In the genomic region with DNA sequence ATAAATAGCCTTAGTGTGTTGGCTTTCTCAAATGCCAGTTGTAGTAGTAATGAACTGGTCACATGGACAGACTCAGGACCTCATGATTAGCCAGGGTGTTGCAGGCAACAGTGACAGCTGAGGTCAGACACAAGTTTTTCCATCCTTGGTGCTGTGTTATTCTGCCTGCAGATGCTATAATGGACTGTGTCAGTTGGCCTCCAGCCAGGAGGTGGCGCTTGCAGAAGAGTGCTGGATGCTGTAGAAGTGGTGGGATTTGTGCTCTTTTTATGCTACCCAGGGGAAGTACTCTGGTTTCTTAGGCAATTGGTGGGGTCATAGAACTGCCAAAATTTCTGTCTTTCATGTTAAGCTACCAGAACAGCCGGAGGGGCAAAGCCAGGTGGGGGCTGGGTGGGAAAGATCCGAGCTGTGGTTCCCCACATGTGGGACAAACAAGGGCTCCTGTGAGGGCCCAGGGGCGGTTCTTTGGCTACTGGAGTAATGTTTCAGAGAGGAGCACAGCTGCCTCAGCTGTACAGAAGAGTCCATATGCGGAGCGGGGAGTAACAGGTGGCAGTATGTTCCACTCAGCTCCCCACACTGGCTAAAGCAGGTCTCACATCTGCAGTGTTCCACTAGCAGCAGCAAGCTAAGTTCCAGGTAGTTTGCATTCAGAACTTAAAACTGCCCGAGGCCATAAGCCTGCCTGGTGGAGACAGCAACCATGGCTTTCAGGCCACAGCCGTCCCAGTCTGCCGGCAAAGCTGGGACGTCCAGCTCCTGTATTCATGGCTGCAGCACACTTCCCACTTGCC, we compare ENCODE assay signal across 21 cellular contexts.
DNase-seq lines count a peak whose midpoint lies in the region; ATAC-seq, FAIRE-seq and TF ChIP-seq lines count a peak whose summit lies in the region.
"Had no signal": no experiment of that assay in that cellular context is flagged by ENCODE, and none has a peak within 500 bp of the region (broad histone marks: within the 10 kb centered on the region; RNA-seq: fewer than 3 reads in every experiment).

No MANE protein-coding gene starts in this region.

- TF ChIP-seq RAD21 in H1 (IDR thresholded peaks at IDR 0.05 in 1 of 2, conservative IDR thresholded peaks at IDR 0.05 in 1 of 2; ENCODE audit: low read depth in 2 of 2, low read length in 2 of 2) = peak; percentile 27 to 54; a peak in 3 of 4 replicates

- no peak overlapping the region for H4K91ac ChIP-seq in H1 (replicated peaks; ENCODE audit: insufficient read length, low read length)

- H3K4me1 Mint-ChIP-seq in activated CD8-positive, alpha-beta T cell treated with anti-CD3 and anti-CD28 coated beads for 36 hours (ENCODE audit: low read depth) = no peaks in the 10 kb centered on the region
- H3K4me1 Mint-ChIP-seq in activated CD8-positive, alpha-beta T cell treated with anti-CD3 and anti-CD28 coated beads, Interleukin-2, amount 10 ng/mL, durations not matched to agents 7 days and 5 days (ENCODE audit: low read depth) = no peaks in the 10 kb centered on the region
- H3K4me1 Mint-ChIP-seq: activated T-helper 17 cell treated with anti-CD3 and anti-CD28 coated beads, Interleukin-2, amount 50 U/mL, for 72 hours had no signal

- H3K18ac ChIP-seq in H1 (ENCODE audit: extremely low read depth, low read length) = 0 out of 2 replicates have a peak overlapping the region, but pooled peaks have one; percentile 24

- no peak overlapping the region for H3K14ac ChIP-seq in H1 (ENCODE audit: insufficient read length)

- no peak overlapping the region; the same call in 1 of the 2 replicates for H2BK15ac ChIP-seq in H1 (ENCODE audit: low read length)

- H3K4me1 ChIP-seq in H1 (replicated peaks in 1 of 4; ENCODE audit: control insufficient read depth in 3 of 4, insufficient read depth in 4 of 4, low read length in 3 of 4) (peaks cover 0 to 8% (median under 1%) of the 10 kb centered on the region in 4 experiments; a peak in 3 of 7 replicates), aorta (ENCODE audit: control insufficient read depth in 1 of 2, insufficient read depth in 2 of 2, low read length in 2 of 2) (no peaks in the 10 kb centered on the region), vagina (no peaks in the 10 kb centered on the region), MM.1S (ENCODE audit: low read length) (no peaks in the 10 kb centered on the region)
- H3K4me1 ChIP-seq: tibial nerve had no signal

- peaks cover 0 to 5% (median 0%) of the 10 kb centered on the region in 4 experiments; a peak in 2 of 8 replicates for H3K36me3 ChIP-seq in H1 (ENCODE audit: control insufficient read depth in 2 of 4, insufficient read depth in 4 of 4, low read length in 3 of 4)
- no peaks in the 10 kb centered on the region for H3K36me3 ChIP-seq in aorta (ENCODE audit: control insufficient read depth in 1 of 2, insufficient read depth in 2 of 2, low read length in 1 of 2)
- no peaks in the 10 kb centered on the region for H3K36me3 ChIP-seq in vagina
- H3K36me3 ChIP-seq in MM.1S (replicated peaks; ENCODE audit: insufficient read depth, low read length) = no peaks in the 10 kb centered on the region

- H3K9me3 ChIP-seq in H1 (ENCODE audit: insufficient read depth in 2 of 2, low read depth in 1 of 2, low read length in 1 of 2) = no peaks in the 10 kb centered on the region
- no peaks in the 10 kb centered on the region for H3K9me3 ChIP-seq in aorta (ENCODE audit: control insufficient read depth, low read length)
- H3K9me3 ChIP-seq in vagina = peaks cover 4% of the 10 kb centered on the region
- H3K9me3 ChIP-seq in MM.1S (replicated peaks; ENCODE audit: insufficient read depth, low read length) = no peaks in the 10 kb centered on the region
- H3K9me3 ChIP-seq: A549 had no signal

- 0 out of 2 replicates have a peak overlapping the region, but pooled peaks have one; percentile 16 for H2BK5ac ChIP-seq in H1 (ENCODE audit: low read depth, low read length)

- peaks cover 7 to 9% of the 10 kb centered on the region in 2 experiments for H4K20me1 ChIP-seq in H1 (replicated peaks in 1 of 2; ENCODE audit: control insufficient read depth in 1 of 2, insufficient read depth in 2 of 2, low read length in 2 of 2)
- H4K20me1 ChIP-seq in MM.1S (ENCODE audit: insufficient read depth, low read length) = no peaks in the 10 kb centered on the region

- ATAC-seq in activated CD8-positive, alpha-beta T cell treated with anti-CD3 and anti-CD28 coated beads for 36 hours = no peak
- no peak for ATAC-seq in activated CD8-positive, alpha-beta T cell treated with anti-CD3 and anti-CD28 coated beads, Interleukin-2, amount 10 ng/mL, durations not matched to agents 7 days and 5 days
- ATAC-seq in aorta (ENCODE audit: low FRiP score) = peak; percentile 55
- no peak for ATAC-seq in left ventricle myocardium superior
- ATAC-seq: activated T-helper 17 cell treated with anti-CD3 and anti-CD28 coated beads, Interleukin-2, amount 50 U/mL, for 72 hours; left lobe of liver had no signal

- DNase-seq in activated CD8-positive, alpha-beta T cell treated with anti-CD3 and anti-CD28 coated beads for 36 hours = peak; percentile 7
- DNase-seq in activated CD8-positive, alpha-beta T cell treated with anti-CD3 and anti-CD28 coated beads, Interleukin-2, amount 10 ng/mL, durations not matched to agents 7 days and 5 days = no peak
- DNase-seq in NAMALWA (ENCODE audit: low spot score) = peak; percentile 7
- no peak for DNase-seq in H1 (ENCODE audit: low read depth in 1 of 2, low spot score in 2 of 2)
- DNase-seq in aorta = no peak
- DNase-seq in left ventricle myocardium superior = no peak
- DNase-seq in vagina (ENCODE audit: extremely low spot score in 2 of 2) = no peak
- no peak for DNase-seq in MM.1S
- DNase-seq: activated CD4-positive, CD25-positive, alpha-beta regulatory T cell treated with anti-CD3 and anti-CD28 coated beads, Interleukin-2, amount 50 U/mL, for 72 hours; cortex of kidney; HFFc6; NCI-H2081 treated with DMSO at 0.1 percent for 48 hours; NCI-H510A treated with DMSO at 0.1 percent for 48 hours; PC-9; stimulated activated naive CD4-positive, alpha-beta T cell treated with Interleukin-2 at 50 U/mL for 16 hours had no signal

- FAIRE-seq in H1 (lab: Jason Lieb, UNC) = peak; percentile 39
- FAIRE-seq: A549, frontal cortex had no signal

- no peaks in the 10 kb centered on the region for H3K9me2 ChIP-seq in MM.1S (replicated peaks; ENCODE audit: insufficient read depth, low read length)

- peak overlapping the region; percentile 64 for H2BK120ac ChIP-seq in H1 (replicated peaks; ENCODE audit: low read depth, low read length)

- no peak overlapping the region for H3K23ac ChIP-seq in H1 (ENCODE audit: insufficient read length)

- H2BK12ac ChIP-seq in H1 (ENCODE audit: low read depth, low read length) = no peak overlapping the region

- H3K4me2 ChIP-seq in H1 (ENCODE audit: insufficient read depth in 1 of 2, low read depth in 2 of 2, low read length in 2 of 2) (no peak overlapping the region), MM.1S (ENCODE audit: low read depth, low read length) (no peak overlapping the region)
- H3K4me2 ChIP-seq: A549, PC-9 had no signal

- WGBS in H1 (ENCODE audit: extremely low coverage in 1 of 2, insufficient coverage in 1 of 2, insufficient read length in 1 of 2, insufficient replicate concordance in 2 of 2, low coverage in 1 of 2, low lambda C conversion rate in 2 of 2, missing lambda C conversion rate in 1 of 2), 2 experiments = 86% methylated on average over 10 of the region's 10 CpGs; no CpG with 5 or more reads in 1 of the 2 experiments
- 94 to 95% methylated on average over 10 of the region's 10 CpGs for WGBS in aorta, 2 donors

- no peak overlapping the region for H3K27ac Mint-ChIP-seq in activated CD8-positive, alpha-beta T cell treated with anti-CD3 and anti-CD28 coated beads for 36 hours
- H3K27ac Mint-ChIP-seq in activated CD8-positive, alpha-beta T cell treated with anti-CD3 and anti-CD28 coated beads, Interleukin-2, amount 10 ng/mL, durations not matched to agents 7 days and 5 days = no peak overlapping the region
- H3K27ac Mint-ChIP-seq: activated T-helper 17 cell treated with anti-CD3 and anti-CD28 coated beads, Interleukin-2, amount 50 U/mL, for 72 hours; HFFc6 had no signal

- no peak overlapping the region for H3K56ac ChIP-seq in H1 (replicated peaks; ENCODE audit: insufficient read length, low read depth, low read length)

- no peak overlapping the region for H2AK5ac ChIP-seq in H1 (ENCODE audit: low read depth, low read length)

- H3K27ac ChIP-seq in H1 (ENCODE audit: low read depth, low read length) = no peak overlapping the region
- H3K27ac ChIP-seq in aorta (ENCODE audit: low read depth in 1 of 2, low read length in 2 of 2) = no peak overlapping the region
- no peak overlapping the region for H3K27ac ChIP-seq in vagina
- no peak overlapping the region for H3K27ac ChIP-seq in MM.1S (ENCODE audit: low read length)
- H3K27ac ChIP-seq: A549, C4-2B, PC-9, tibial nerve had no signal

- no peaks in the 10 kb centered on the region for H3K36me3 Mint-ChIP-seq in activated CD8-positive, alpha-beta T cell treated with anti-CD3 and anti-CD28 coated beads for 36 hours (ENCODE audit: low read depth)
- H3K36me3 Mint-ChIP-seq in activated CD8-positive, alpha-beta T cell treated with anti-CD3 and anti-CD28 coated beads, Interleukin-2, amount 10 ng/mL, durations not matched to agents 7 days and 5 days (ENCODE audit: low read depth) = no peaks in the 10 kb centered on the region

- peaks cover 4% of the 10 kb centered on the region for H3K9me3 Mint-ChIP-seq in activated CD8-positive, alpha-beta T cell treated with anti-CD3 and anti-CD28 coated beads for 36 hours
- H3K9me3 Mint-ChIP-seq in activated CD8-positive, alpha-beta T cell treated with anti-CD3 and anti-CD28 coated beads, Interleukin-2, amount 10 ng/mL, durations not matched to agents 7 days and 5 days (ENCODE audit: insufficient read depth) = no peaks in the 10 kb centered on the region

- TF ChIP-seq POLR2A in H1 (IDR thresholded peaks at IDR 0.05; ENCODE audit: control extremely low read depth in 1 of 2, low read depth in 2 of 2, low read length in 2 of 2) (no peak), vagina (IDR thresholded peaks at IDR 0.05) (no peak)

- H3F3A ChIP-seq in MM.1S (ENCODE audit: insufficient read depth, low read length) = no peaks in the 10 kb centered on the region

- no peak for TF ChIP-seq EP300 in H1 (IDR thresholded peaks at IDR 0.05; ENCODE audit: borderline replicate concordance in 1 of 2, low read depth in 2 of 2, low read length in 2 of 2)

- no peak overlapping the region for H2BK20ac ChIP-seq in H1 (ENCODE audit: low read length)

- intact Hi-C loops in activated CD8-positive, alpha-beta T cell treated with anti-CD3 and anti-CD28 coated beads for 36 hours (cut with micrococcal nuclease) = no loop called here
- intact Hi-C loops in aorta (cut with DNase I) (no loop called here), left ventricle myocardium superior (cut with micrococcal nuclease) (no loop called here), vagina (cut with DNase I) (no loop called here)

- H3K79me2 ChIP-seq in H1 (ENCODE audit: control insufficient read depth in 1 of 2, insufficient read depth in 2 of 2, low read length in 2 of 2) (peaks cover 8 to 97% of the 10 kb centered on the region in 2 experiments), MM.1S (ENCODE audit: low read length) (no peaks in the 10 kb centered on the region)

- no peak overlapping the region for H3K9ac ChIP-seq in H1 (replicated peaks in 1 of 4; ENCODE audit: extremely low read depth in 1 of 4, low read depth in 3 of 4, low read length in 3 of 4)
- H3K9ac ChIP-seq in MM.1S (ENCODE audit: low read length) = no peak overlapping the region

- no peak overlapping the region for H3K4ac ChIP-seq in H1 (replicated peaks; ENCODE audit: insufficient read length, low read depth, low read length)

- H4K5ac ChIP-seq in H1 (ENCODE audit: insufficient read length, low read depth, low read length) = no peak overlapping the region

- POLR2A ChIA-PET in activated CD8-positive, alpha-beta T cell treated with anti-CD3 and anti-CD28 coated beads for 36 hours (lab: Charles Lee) = interaction anchor here (0.6 kb wide), 1 partner anchor 875 kb away, joined by 3 read pairs; no protein-coding TSS in a partner anchor
- POLR2A ChIA-PET in activated CD8-positive, alpha-beta T cell treated with anti-CD3 and anti-CD28 coated beads, Interleukin-2, amount 10 ng/mL, durations not matched to agents 7 days and 5 days (lab: Charles Lee) = no interaction called here
- POLR2A ChIA-PET in H1 (lab: Charles Lee; ENCODE audit: partially characterized antibody) = interaction anchor here (1.4 to 1.8 kb wide), 2 partner anchors 32 to 103 kb away, joined by 3 to 8 read pairs; no protein-coding TSS in a partner anchor

- H3K4me3 ChIP-seq in H1 (ENCODE audit: extremely low read depth in 1 of 4, insufficient read depth in 2 of 4, low read depth in 3 of 4, low read length in 4 of 4) (no peak overlapping the region), aorta (ENCODE audit: low read length in 2 of 2) (no peak overlapping the region), vagina (no peak overlapping the region), MM.1S (ENCODE audit: low read length) (no peak overlapping the region)
- H3K4me3 ChIP-seq: A549, PC-9, tibial nerve had no signal

- no peaks in the 10 kb centered on the region for H3K27me3 ChIP-seq in H1 (replicated peaks in 1 of 4; ENCODE audit: control insufficient read depth in 3 of 4, extremely low read depth in 1 of 4, insufficient read depth in 3 of 4, low read length in 3 of 4)
- no peaks in the 10 kb centered on the region for H3K27me3 ChIP-seq in aorta (ENCODE audit: control insufficient read depth in 1 of 2, insufficient read depth in 2 of 2, low read length in 1 of 2)
- no peaks in the 10 kb centered on the region for H3K27me3 ChIP-seq in vagina
- no peaks in the 10 kb centered on the region for H3K27me3 ChIP-seq in MM.1S (replicated peaks; ENCODE audit: insufficient read depth, low read length)
- H3K27me3 ChIP-seq: tibial nerve had no signal

- H3K27me3 Mint-ChIP-seq in activated CD8-positive, alpha-beta T cell treated with anti-CD3 and anti-CD28 coated beads for 36 hours = no peaks in the 10 kb centered on the region
- no peaks in the 10 kb centered on the region for H3K27me3 Mint-ChIP-seq in activated CD8-positive, alpha-beta T cell treated with anti-CD3 and anti-CD28 coated beads, Interleukin-2, amount 10 ng/mL, durations not matched to agents 7 days and 5 days (ENCODE audit: low read depth)
- H3K27me3 Mint-ChIP-seq: activated T-helper 17 cell treated with anti-CD3 and anti-CD28 coated beads, Interleukin-2, amount 50 U/mL, for 72 hours had no signal

- H3K23me2 ChIP-seq in H1 (ENCODE audit: low read depth, low read length) = peaks cover 2% of the 10 kb centered on the region; the same call in 1 of the 2 replicates

- no peak overlapping the region for H2AFZ ChIP-seq in H1 (ENCODE audit: low read length)
- H2AFZ ChIP-seq in MM.1S (ENCODE audit: low read length) = no peak overlapping the region
- H2AFZ ChIP-seq: PC-9 had no signal

- TF ChIP-seq CTCF in activated CD8-positive, alpha-beta T cell treated with anti-CD3 and anti-CD28 coated beads for 36 hours (IDR thresholded peaks at IDR 0.05) = no peak
- peak; percentile 41 to 72 (median 67) for TF ChIP-seq CTCF in H1 (IDR thresholded peaks at IDR 0.05; ENCODE audit: control extremely low read depth in 1 of 3, insufficient read depth in 1 of 3, low read depth in 1 of 3, low read length in 3 of 3)
- no peak for TF ChIP-seq CTCF in vagina (IDR thresholded peaks at IDR 0.05)
- no peak for TF ChIP-seq CTCF in MM.1S (IDR thresholded peaks at IDR 0.05; ENCODE audit: low read length)

- no peak overlapping the region for H4K8ac ChIP-seq in H1 (ENCODE audit: extremely low read depth, insufficient read depth, low read length)

- CTCF ChIA-PET in activated CD8-positive, alpha-beta T cell treated with anti-CD3 and anti-CD28 coated beads for 36 hours (lab: Charles Lee) = interaction anchor here (1.3 kb wide), 1 partner anchor 39 kb away, joined by 3 read pairs; no protein-coding TSS in a partner anchor
- CTCF ChIA-PET in activated CD8-positive, alpha-beta T cell treated with anti-CD3 and anti-CD28 coated beads, Interleukin-2, amount 10 ng/mL, durations not matched to agents 7 days and 5 days (lab: Charles Lee) = no interaction called here
- CTCF ChIA-PET in H1 (lab: Charles Lee; ENCODE audit: partially characterized antibody) = interaction anchor here (0.7 to 3.2 kb wide), 17 partner anchors 8 to 529 kb away, joined by 3 to 20 read pairs (median 4); no protein-coding TSS in a partner anchor

- H3K4me3 Mint-ChIP-seq in activated CD8-positive, alpha-beta T cell treated with anti-CD3 and anti-CD28 coated beads for 36 hours = no peak overlapping the region
- no peak overlapping the region for H3K4me3 Mint-ChIP-seq in activated CD8-positive, alpha-beta T cell treated with anti-CD3 and anti-CD28 coated beads, Interleukin-2, amount 10 ng/mL, durations not matched to agents 7 days and 5 days
- H3K4me3 Mint-ChIP-seq: activated T-helper 17 cell treated with anti-CD3 and anti-CD28 coated beads, Interleukin-2, amount 50 U/mL, for 72 hours; HFFc6 had no signal

- peaks cover 7% of the 10 kb centered on the region; the same call in 1 of the 2 replicates for H3K79me1 ChIP-seq in H1 (ENCODE audit: low read depth, low read length)

Comparison
In these comparisons a context has a peak if more than half of its experiments do, and no peak if none do; other contexts are left out.
1. DNase-seq: peak in activated CD8-positive, alpha-beta T cell treated with anti-CD3 and anti-CD28 coated beads for 36 hours (single experiment) and NAMALWA (single experiment); none in activated CD8-positive, alpha-beta T cell treated with anti-CD3 and anti-CD28 coated beads, Interleukin-2, amount 10 ng/mL, durations not matched to agents 7 days and 5 days (single experiment), H1 (0 of 2), aorta (0 of 2), left ventricle myocardium superior (single experiment), vagina (0 of 2) and MM.1S (single experiment).
2. CTCF ChIP-seq: peak in H1 (3 of 3); none in activated CD8-positive, alpha-beta T cell treated with anti-CD3 and anti-CD28 coated beads for 36 hours (single experiment), vagina (0 of 3) and MM.1S (single experiment).